8 cellular contexts compared by ENCODE assay signal in genomic region chr17:49646391-49647255, GRCh38. TPM values are rescaled to one million over a fixed set of nuclear protein-coding genes. Genes with fewer than 3 reads are reported as not detected.
A peak's percentile ranks its signal among the peaks of the same experiment; 100 is the strongest.
DNase-seq lines count a peak whose midpoint lies in the region; ATAC-seq and FAIRE-seq lines count a peak whose summit lies in the region.

No MANE protein-coding gene starts in this region.

- peak overlapping the region; percentile 47 for H3K4me3 Mint-ChIP-seq in activated CD8-positive, alpha-beta memory T cell treated with anti-CD3 and anti-CD28 coated beads, Interleukin-2, amount 10 ng/mL, durations not matched to agents 7 days and 5 days

- H3K4me1 Mint-ChIP-seq in activated CD8-positive, alpha-beta memory T cell treated with anti-CD3 and anti-CD28 coated beads, Interleukin-2, amount 10 ng/mL, durations not matched to agents 7 days and 5 days = peaks cover 29% of the 10 kb centered on the region

- CTCF ChIA-PET in activated CD8-positive, alpha-beta memory T cell treated with anti-CD3 and anti-CD28 coated beads, Interleukin-2, amount 10 ng/mL, durations not matched to agents 7 days and 5 days (lab: Charles Lee) = interaction anchor here (0.7 to 2.1 kb wide), 10 partner anchors 24 to 90 kb away, joined by 3 to 12 read pairs (median 3); partner anchors contain the start of gene SLC35B1

- H3K27me3 Mint-ChIP-seq in activated CD8-positive, alpha-beta memory T cell treated with anti-CD3 and anti-CD28 coated beads, Interleukin-2, amount 10 ng/mL, durations not matched to agents 7 days and 5 days = no peaks in the 10 kb centered on the region

- H3K36me3 Mint-ChIP-seq in activated CD8-positive, alpha-beta memory T cell treated with anti-CD3 and anti-CD28 coated beads, Interleukin-2, amount 10 ng/mL, durations not matched to agents 7 days and 5 days = peaks cover 3% of the 10 kb centered on the region

- H3K9me3 Mint-ChIP-seq in activated CD8-positive, alpha-beta memory T cell treated with anti-CD3 and anti-CD28 coated beads, Interleukin-2, amount 10 ng/mL, durations not matched to agents 7 days and 5 days (ENCODE audit: low read depth) = no peaks in the 10 kb centered on the region

- H3K27ac Mint-ChIP-seq in activated CD8-positive, alpha-beta memory T cell treated with anti-CD3 and anti-CD28 coated beads, Interleukin-2, amount 10 ng/mL, durations not matched to agents 7 days and 5 days = peak overlapping the region; percentile 78

- DNase-seq in activated CD8-positive, alpha-beta memory T cell treated with anti-CD3 and anti-CD28 coated beads, Interleukin-2, amount 10 ng/mL, durations not matched to agents 7 days and 5 days = peak; percentile 72
- peak; percentile 81 for DNase-seq in glomerular visceral epithelial cell (ENCODE audit: extremely low spot score)
- peak in 3 of 4 experiments; percentile 4 to 40 (median 30) for DNase-seq in stimulated activated CD4-positive, alpha-beta T cell treated with anti-CD3 and anti-CD28 coated beads, Interleukin-1b, Interleukin-23, amount 100 ng/mL, for 24 hours (ENCODE audit: low read depth in 4 of 4, low spot score in 1 of 4)
- no peak for DNase-seq in NCI-H1694 (lab: John Stamatoyannopoulos, UW)
- no peak for DNase-seq in DMS 273 treated with DMSO at 0.1 percent for 48 hours (lab: John Stamatoyannopoulos, UW)

- peak; percentile 100 for FAIRE-seq in G401.6 (lab: Jason Lieb, UNC)

- peak; percentile 55 for ATAC-seq in HG03095 (IDR thresholded peaks at IDR 0.05; ENCODE audit: unreplicated experiment)
- ATAC-seq in activated CD8-positive, alpha-beta memory T cell treated with anti-CD3 and anti-CD28 coated beads, Interleukin-2, amount 10 ng/mL, durations not matched to agents 7 days and 5 days = peak; percentile 91
- ATAC-seq in GM18519 (IDR thresholded peaks at IDR 0.05; ENCODE audit: low FRiP score, unreplicated experiment) = no peak

RNA-seq across cellular contexts. Expression of gene SPOP, which starts 31.3 kb away (rescaled TPM):
- 10 to 100 TPM; 49.7 to 51.5 TPM for total RNA-seq in activated CD8-positive, alpha-beta memory T cell treated with anti-CD3 and anti-CD28 coated beads, Interleukin-2, amount 10 ng/mL, durations not matched to agents 7 days and 5 days

Comparison
In these comparisons a context has a peak if more than half of its experiments do, and no peak if none do; other contexts are left out.
1. DNase-seq: peak in activated CD8-positive, alpha-beta memory T cell treated with anti-CD3 and anti-CD28 coated beads, Interleukin-2, amount 10 ng/mL, durations not matched to agents 7 days and 5 days (single experiment), glomerular visceral epithelial cell (single experiment) and stimulated activated CD4-positive, alpha-beta T cell treated with anti-CD3 and anti-CD28 coated beads, Interleukin-1b, Interleukin-23, amount 100 ng/mL, for 24 hours (3 of 4); none in NCI-H1694 (single experiment) and DMS 273 treated with DMSO at 0.1 percent for 48 hours (single experiment).